1 cellular context compared by ENCODE assay signal in genomic region chr20:33753143-33753542, GRCh38.
TF ChIP-seq lines count a peak whose summit lies in the region.

No MANE protein-coding gene starts in this region.

TF ChIP-seq in HepG2, 621 proteins besides CTCF, POLR2A, EP300 and RAD21:
- TF ChIP-seq ZNF740 (CRISPR knock-in tag; IDR thresholded peaks at IDR 0.05) = no peak
- TF ChIP-seq KLF15 (CRISPR knock-in tag; IDR thresholded peaks at IDR 0.05; ENCODE audit: borderline replicate concordance) = no peak
- TF ChIP-seq, protein P1, sequence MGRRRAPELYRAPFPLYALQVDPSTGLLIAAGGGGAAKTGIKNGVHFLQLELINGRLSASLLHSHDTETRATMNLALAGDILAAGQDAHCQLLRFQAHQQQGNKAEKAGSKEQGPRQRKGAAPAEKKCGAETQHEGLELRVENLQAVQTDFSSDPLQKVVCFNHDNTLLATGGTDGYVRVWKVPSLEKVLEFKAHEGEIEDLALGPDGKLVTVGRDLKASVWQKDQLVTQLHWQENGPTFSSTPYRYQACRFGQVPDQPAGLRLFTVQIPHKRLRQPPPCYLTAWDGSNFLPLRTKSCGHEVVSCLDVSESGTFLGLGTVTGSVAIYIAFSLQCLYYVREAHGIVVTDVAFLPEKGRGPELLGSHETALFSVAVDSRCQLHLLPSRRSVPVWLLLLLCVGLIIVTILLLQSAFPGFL (CRISPR knock-in tag; IDR thresholded peaks at IDR 0.05) = no peak
- TF ChIP-seq SP140L (CRISPR knock-in tag; IDR thresholded peaks at IDR 0.05; ENCODE audit: borderline replicate concordance) = no peak
- TF ChIP-seq ZNF687 (CRISPR knock-in tag; IDR thresholded peaks at IDR 0.05) = peak; percentile 21; the same call in 1 of the 2 replicates
